ENCODE assay signal across 1 cellular context in genomic region chr9:124617477-124618141, GRCh38.
TF ChIP-seq lines count a peak whose summit lies in the region.

No MANE protein-coding gene starts in this region.

TF ChIP-seq in HEK293, 187 proteins besides CTCF, POLR2A, EP300 and RAD21 (continued from another document):
- TF ChIP-seq PATZ1 (tag by site-specific recombination; IDR thresholded peaks at IDR 0.05), result peak; percentile 31; the same call in 1 of the 2 replicates
